In genomic region chr15:43769584-43770228, GRCh38 we compare ENCODE assay signal across 8 cellular contexts. TPM values are rescaled to one million over a fixed set of nuclear protein-coding genes. Genes with fewer than 3 reads are reported as not detected.
DNase-seq lines count a peak whose midpoint lies in the region; ATAC-seq and TF ChIP-seq lines count a peak whose summit lies in the region.

No MANE protein-coding gene starts in this region.

- DNase-seq in CD4-positive, alpha-beta T cell = peak; percentile 35 to 62 (median 54)
- DNase-seq in HEK293T (ENCODE audit: extremely low spot score) = peak; percentile 32
- DNase-seq in RWPE1 (ENCODE audit: low spot score) = peak; percentile 64
- peak; percentile 61 for DNase-seq in activated naive CD4-positive, alpha-beta T cell treated with Interleukin-2 at 50 U/mL for 16 hours
- DNase-seq in Right ventricle myocardium superior = peak; percentile 70
- peak; percentile 40 for DNase-seq in retina
- DNase-seq in middle frontal gyrus (ENCODE audit: extremely low spot score, low spot score) = no peak

- peak; percentile 79 for TF ChIP-seq CTCF in CD4-positive, alpha-beta T cell (IDR thresholded peaks at IDR 0.05)
- TF ChIP-seq CTCF in RWPE1 (conservative IDR thresholded peaks at IDR 0.05; ENCODE audit: low read depth) = peak; percentile 95

- no peaks in the 10 kb centered on the region for H3K27me3 ChIP-seq in CD4-positive, alpha-beta T cell (ENCODE audit: control insufficient read depth, insufficient read depth, low read length)

- CTCF ChIA-PET in CD4-positive, alpha-beta T cell (lab: Charles Lee) = interaction anchor here (0.7 to 1.5 kb wide), 8 partner anchors 9 to 24 kb away, joined by 3 to 5 read pairs (median 4); no protein-coding TSS in a partner anchor
- CTCF ChIA-PET in HEK293T (lab: Yijun Ruan, JAX) = no interaction called here
- CTCF ChIA-PET in RWPE1 (lab: Yijun Ruan, JAX) = interaction anchor here (0.6 to 1.0 kb wide), 2 partner anchors 11 to 399 kb away, joined by 3 to 4 read pairs; partner anchors contain the start of genes TUBGCP4 and ZSCAN29

- POLR2A ChIA-PET in CD4-positive, alpha-beta T cell (lab: Charles Lee) = interaction anchor here (1.7 kb wide), 1 partner anchor 20 kb away, joined by 6 read pairs; no protein-coding TSS in a partner anchor
- POLR2A ChIA-PET in HEK293T (lab: Yijun Ruan, JAX) (no interaction called here), RWPE1 (lab: Yijun Ruan, JAX; ENCODE audit: low non-redundant PET) (no interaction called here)

- H3K9me3 ChIP-seq in CD4-positive, alpha-beta T cell (ENCODE audit: control insufficient read depth, low read length) = no peaks in the 10 kb centered on the region

- H3K27ac ChIP-seq in CD4-positive, alpha-beta T cell (ENCODE audit: low read depth, low read length) = no peak overlapping the region
- no peak overlapping the region for H3K27ac ChIP-seq in RWPE1

- no peak overlapping the region for H3K4me3 Mint-ChIP-seq in CD4-positive, alpha-beta T cell

- peaks cover 5% of the 10 kb centered on the region for H3K4me1 Mint-ChIP-seq in CD4-positive, alpha-beta T cell (ENCODE audit: low read depth)

- no peaks in the 10 kb centered on the region for H3K9me3 Mint-ChIP-seq in CD4-positive, alpha-beta T cell

- peak overlapping the region; percentile 12 for H3K27ac Mint-ChIP-seq in CD4-positive, alpha-beta T cell

- no peaks in the 10 kb centered on the region for H3K27me3 Mint-ChIP-seq in CD4-positive, alpha-beta T cell

- peak; percentile 89 for ATAC-seq in CD4-positive, alpha-beta T cell (ENCODE audit: poor library complexity)
- ATAC-seq in Right ventricle myocardium superior (ENCODE audit: poor library complexity) (peak; percentile 48), GM18858 (IDR thresholded peaks at IDR 0.05; ENCODE audit: unreplicated experiment) (no peak)

- intact Hi-C loops in CD4-positive, alpha-beta T cell (cut with DNase I, micrococcal nuclease) = no loop called here
- intact Hi-C loops in Right ventricle myocardium superior (cut with DNase I) = no loop called here

- peaks cover 99% of the 10 kb centered on the region for H3K36me3 Mint-ChIP-seq in CD4-positive, alpha-beta T cell (ENCODE audit: low read depth)

TF ChIP-seq in HEK293T, 16 proteins besides CTCF, POLR2A, EP300 and RAD21:
- no peak for TF ChIP-seq FOXK2 (IDR thresholded peaks at IDR 0.05)
- TF ChIP-seq CTBP1 (IDR thresholded peaks at IDR 0.05; ENCODE audit: borderline replicate concordance) = no peak
- no peak for TF ChIP-seq ELF4 (IDR thresholded peaks at IDR 0.05)
- no peak for TF ChIP-seq ARNT (IDR thresholded peaks at IDR 0.05)
- no peak for TF ChIP-seq ZNF384 (IDR thresholded peaks at IDR 0.05)
- no peak for TF ChIP-seq SP1 (IDR thresholded peaks at IDR 0.05)
- TF ChIP-seq TARDBP (IDR thresholded peaks at IDR 0.05) = no peak
- no peak for TF ChIP-seq NFRKB (IDR thresholded peaks at IDR 0.05)
- TF ChIP-seq FOXM1 (IDR thresholded peaks at IDR 0.05; ENCODE audit: borderline replicate concordance) = no peak

RNA-seq across cellular contexts. Expression of gene ELL3, which starts 7.1 kb away (rescaled TPM):
- total RNA-seq in CD4-positive, alpha-beta T cell = 1 to 10 TPM; 1.1 to 2.3 TPM
- total RNA-seq in Right ventricle myocardium superior = 1.4 TPM

RNA-seq across cellular contexts. Expression of gene SERF2, which starts 22.4 kb away (rescaled TPM):
- total RNA-seq in CD4-positive, alpha-beta T cell = 100 to 1,000 TPM; 319 to 323 TPM
- total RNA-seq in Right ventricle myocardium superior = 1,060 TPM

RNA-seq across cellular contexts. Expression of gene PDIA3, which starts 23.5 kb away (rescaled TPM):
- total RNA-seq in CD4-positive, alpha-beta T cell = 100 to 1,000 TPM; 179 to 200 TPM
- total RNA-seq in Right ventricle myocardium superior = 131 TPM

RNA-seq across cellular contexts. Expression of gene SERINC4, which starts 30.3 kb away (rescaled TPM):
- under 1 TPM in 1 of 2 experiments, not detected in 1; 0.36 TPM for total RNA-seq in CD4-positive, alpha-beta T cell
- total RNA-seq in Right ventricle myocardium superior = 0.19 TPM

RNA-seq across cellular contexts. Expression of gene HYPK, which starts 30.7 kb away (rescaled TPM):
- 10 to 100 TPM; 17.6 to 18.5 TPM for total RNA-seq in CD4-positive, alpha-beta T cell
- total RNA-seq in Right ventricle myocardium superior = 9.4 TPM
